ENCODE assay signal across 1 cellular context in the genomic region with DNA sequence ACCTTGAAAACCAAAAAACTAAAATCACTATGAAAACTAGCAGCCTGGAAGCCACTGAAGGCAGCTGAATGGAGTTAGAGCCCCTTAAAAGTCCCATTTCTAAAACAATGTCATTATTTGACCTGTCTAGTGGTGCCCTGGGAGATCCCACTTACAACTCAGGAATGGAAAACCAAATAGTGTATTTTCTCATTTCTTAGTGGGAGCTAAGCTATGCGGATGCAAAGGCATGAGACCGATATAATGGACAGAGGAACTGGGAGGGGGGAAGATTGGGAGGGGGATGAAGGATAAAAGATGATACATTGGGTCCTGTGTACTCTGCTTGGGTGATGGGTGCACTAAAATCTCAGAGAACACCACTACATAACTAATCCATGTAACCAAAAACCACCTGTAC.
TF ChIP-seq lines count a peak whose summit lies in the region.

No MANE protein-coding gene starts in this region.

TF ChIP-seq in GM12878, 131 proteins besides CTCF, POLR2A, EP300 and RAD21:
- no peak for TF ChIP-seq DPF2 (IDR thresholded peaks at IDR 0.05)
- TF ChIP-seq CHD2 (IDR thresholded peaks at IDR 0.05; ENCODE audit: borderline replicate concordance, low read depth, low read length) = no peak
- TF ChIP-seq ZNF24 (IDR thresholded peaks at IDR 0.05) = no peak
- TF ChIP-seq RELA (IDR thresholded peaks at IDR 0.05; ENCODE audit: borderline replicate concordance, partially characterized antibody) = no peak
- TF ChIP-seq KDM1A (IDR thresholded peaks at IDR 0.05; ENCODE audit: borderline replicate concordance) = no peak
- no peak for TF ChIP-seq FOS (IDR thresholded peaks at IDR 0.05; ENCODE audit: borderline replicate concordance, extremely low read depth, insufficient read length)
- TF ChIP-seq, protein P1, sequence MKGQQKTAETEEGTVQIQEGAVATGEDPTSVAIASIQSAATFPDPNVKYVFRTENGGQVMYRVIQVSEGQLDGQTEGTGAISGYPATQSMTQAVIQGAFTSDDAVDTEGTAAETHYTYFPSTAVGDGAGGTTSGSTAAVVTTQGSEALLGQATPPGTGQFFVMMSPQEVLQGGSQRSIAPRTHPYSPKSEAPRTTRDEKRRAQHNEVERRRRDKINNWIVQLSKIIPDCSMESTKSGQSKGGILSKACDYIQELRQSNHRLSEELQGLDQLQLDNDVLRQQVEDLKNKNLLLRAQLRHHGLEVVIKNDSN (IDR thresholded peaks at IDR 0.05; ENCODE audit: borderline replicate concordance, extremely low read length, insufficient read depth, low read depth, low read length) = no peak
- no peak for TF ChIP-seq ZBED1 (IDR thresholded peaks at IDR 0.05; ENCODE audit: borderline replicate concordance)
- TF ChIP-seq BCL3 (IDR thresholded peaks at IDR 0.05; ENCODE audit: borderline replicate concordance, insufficient read depth, low read depth, low read length, poor library complexity, severe bottlenecking) = no peak
- no peak for TF ChIP-seq SP1 (IDR thresholded peaks at IDR 0.05; ENCODE audit: low read depth, low read length)
- TF ChIP-seq MYC (IDR thresholded peaks at IDR 0.05; ENCODE audit: insufficient read depth, insufficient read length, insufficient replicate concordance, low read length, severe bottlenecking) = no peak
- TF ChIP-seq, protein P2, sequence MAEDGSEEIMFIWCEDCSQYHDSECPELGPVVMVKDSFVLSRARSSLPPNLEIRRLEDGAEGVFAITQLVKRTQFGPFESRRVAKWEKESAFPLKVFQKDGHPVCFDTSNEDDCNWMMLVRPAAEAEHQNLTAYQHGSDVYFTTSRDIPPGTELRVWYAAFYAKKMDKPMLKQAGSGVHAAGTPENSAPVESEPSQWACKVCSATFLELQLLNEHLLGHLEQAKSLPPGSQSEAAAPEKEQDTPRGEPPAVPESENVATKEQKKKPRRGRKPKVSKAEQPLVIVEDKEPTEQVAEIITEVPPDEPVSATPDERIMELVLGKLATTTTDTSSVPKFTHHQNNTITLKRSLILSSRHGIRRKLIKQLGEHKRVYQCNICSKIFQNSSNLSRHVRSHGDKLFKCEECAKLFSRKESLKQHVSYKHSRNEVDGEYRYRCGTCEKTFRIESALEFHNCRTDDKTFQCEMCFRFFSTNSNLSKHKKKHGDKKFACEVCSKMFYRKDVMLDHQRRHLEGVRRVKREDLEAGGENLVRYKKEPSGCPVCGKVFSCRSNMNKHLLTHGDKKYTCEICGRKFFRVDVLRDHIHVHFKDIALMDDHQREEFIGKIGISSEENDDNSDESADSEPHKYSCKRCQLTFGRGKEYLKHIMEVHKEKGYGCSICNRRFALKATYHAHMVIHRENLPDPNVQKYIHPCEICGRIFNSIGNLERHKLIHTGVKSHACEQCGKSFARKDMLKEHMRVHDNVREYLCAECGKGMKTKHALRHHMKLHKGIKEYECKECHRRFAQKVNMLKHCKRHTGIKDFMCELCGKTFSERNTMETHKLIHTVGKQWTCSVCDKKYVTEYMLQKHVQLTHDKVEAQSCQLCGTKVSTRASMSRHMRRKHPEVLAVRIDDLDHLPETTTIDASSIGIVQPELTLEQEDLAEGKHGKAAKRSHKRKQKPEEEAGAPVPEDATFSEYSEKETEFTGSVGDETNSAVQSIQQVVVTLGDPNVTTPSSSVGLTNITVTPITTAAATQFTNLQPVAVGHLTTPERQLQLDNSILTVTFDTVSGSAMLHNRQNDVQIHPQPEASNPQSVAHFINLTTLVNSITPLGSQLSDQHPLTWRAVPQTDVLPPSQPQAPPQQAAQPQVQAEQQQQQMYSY (CRISPR knock-in tag; IDR thresholded peaks at IDR 0.05) = no peak
- TF ChIP-seq PAX8 (IDR thresholded peaks at IDR 0.05) = no peak
- TF ChIP-seq EED (IDR thresholded peaks at IDR 0.05; ENCODE audit: low read depth) = no peak
- no peak for TF ChIP-seq SMARCA5 (IDR thresholded peaks at IDR 0.05)
- TF ChIP-seq HDAC6 (IDR thresholded peaks at IDR 0.05; ENCODE audit: unreplicated experiment) = no peak
- no peak for TF ChIP-seq ZBTB33 (IDR thresholded peaks at IDR 0.05)
- TF ChIP-seq, protein P3, sequence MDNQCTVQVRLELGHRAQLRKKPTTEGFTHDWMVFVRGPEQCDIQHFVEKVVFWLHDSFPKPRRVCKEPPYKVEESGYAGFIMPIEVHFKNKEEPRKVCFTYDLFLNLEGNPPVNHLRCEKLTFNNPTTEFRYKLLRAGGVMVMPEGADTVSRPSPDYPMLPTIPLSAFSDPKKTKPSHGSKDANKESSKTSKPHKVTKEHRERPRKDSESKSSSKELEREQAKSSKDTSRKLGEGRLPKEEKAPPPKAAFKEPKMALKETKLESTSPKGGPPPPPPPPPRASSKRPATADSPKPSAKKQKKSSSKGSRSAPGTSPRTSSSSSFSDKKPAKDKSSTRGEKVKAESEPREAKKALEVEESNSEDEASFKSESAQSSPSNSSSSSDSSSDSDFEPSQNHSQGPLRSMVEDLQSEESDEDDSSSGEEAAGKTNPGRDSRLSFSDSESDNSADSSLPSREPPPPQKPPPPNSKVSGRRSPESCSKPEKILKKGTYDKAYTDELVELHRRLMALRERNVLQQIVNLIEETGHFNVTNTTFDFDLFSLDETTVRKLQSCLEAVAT (IDR thresholded peaks at IDR 0.05) = no peak
- no peak for TF ChIP-seq BMI1 (IDR thresholded peaks at IDR 0.05; ENCODE audit: borderline replicate concordance)
